ENCODE assay signal across 30 cellular contexts in genomic region chr5:38892363-38892762, GRCh38. TPM values are rescaled to one million over a fixed set of nuclear protein-coding genes. Genes with fewer than 3 reads are reported as not detected.
"Had no signal": no experiment of that assay in that cellular context is flagged by ENCODE, and none has a peak within 500 bp of the region (broad histone marks: within the 10 kb centered on the region; RNA-seq: fewer than 3 reads in every experiment).

No MANE protein-coding gene starts in this region.

- ATAC-seq: activated CD8-positive, alpha-beta T cell treated with anti-CD3 and anti-CD28 coated beads, Interleukin-2, amount 10 ng/mL, durations not matched to agents 7 days and 5 days; activated naive CD8-positive, alpha-beta T cell treated with anti-CD3 and anti-CD28 coated beads, Interleukin-2, amount 50 U/mL, for 24 hours; T-helper 17 cell; WTC11 had no signal

- H3K4me3 Mint-ChIP-seq: activated CD8-positive, alpha-beta T cell treated with anti-CD3 and anti-CD28 coated beads, Interleukin-2, amount 10 ng/mL, durations not matched to agents 7 days and 5 days; activated naive CD8-positive, alpha-beta T cell treated with anti-CD3 and anti-CD28 coated beads, Interleukin-2, amount 50 U/mL, for 24 hours; brain; T-helper 17 cell; WTC11 had no signal

- H3K4me1 Mint-ChIP-seq: activated naive CD8-positive, alpha-beta T cell treated with anti-CD3 and anti-CD28 coated beads, Interleukin-2, amount 50 U/mL, for 24 hours; brain; T-helper 17 cell had no signal

- H3K36me3 Mint-ChIP-seq: brain had no signal

- DNase-seq: activated CD4-positive, alpha-beta T cell treated with anti-CD3 and anti-CD28 coated beads for 48 hours; activated CD4-positive, alpha-beta T cell treated with anti-CD3 and anti-CD28 coated beads, Interleukin-2, amount 50 U/mL, for 4 hours; activated CD4-positive, CD25-positive, alpha-beta regulatory T cell treated with anti-CD3 and anti-CD28 coated beads, Interleukin-2, amount 50 U/mL, for 72 hours; activated CD8-positive, alpha-beta memory T cell treated with anti-CD3 and anti-CD28 coated beads, Interleukin-2, amount 50 U/mL, for 48 hours; activated CD8-positive, alpha-beta T cell treated with anti-CD3 and anti-CD28 coated beads, Interleukin-2, amount 10 ng/mL, durations not matched to agents 7 days and 5 days; activated effector memory CD4-positive, alpha-beta T cell treated with Interleukin-2 at 50 U/mL for 16 hours; activated naive CD4-positive, alpha-beta T cell; activated naive CD8-positive, alpha-beta T cell treated with anti-CD3 and anti-CD28 coated beads, Interleukin-2, amount 50 U/mL, for 24 hours; activated T-cell treated with anti-CD3 and anti-CD28 coated beads, Interleukin-2, amount 50 U/mL, for 1 hour; amniotic stem cell; MG63; MV-4-11; NCI-H1092 treated with DMSO at 0.1 percent for 48 hours; NCI-H1417 treated with DMSO at 0.1 percent for 48 hours; NCI-H1694; NCI-H2029; NCI-H2107; NCI-H2171 treated with DMSO at 0.1 percent for 48 hours; NCI-H345; NCI-H510A; NCI-H526 treated with DMSO at 0.1 percent for 48 hours; NCI-H82; SIG-M5; T-helper 17 cell; T-helper 9 cell had no signal

- H3K27ac Mint-ChIP-seq: activated CD8-positive, alpha-beta T cell treated with anti-CD3 and anti-CD28 coated beads, Interleukin-2, amount 10 ng/mL, durations not matched to agents 7 days and 5 days; activated naive CD4-positive, alpha-beta T cell treated with anti-CD3 and anti-CD28 coated beads, Interleukin-2, amount 50 U/mL, for 72 hours; activated naive CD8-positive, alpha-beta T cell treated with anti-CD3 and anti-CD28 coated beads, Interleukin-2, amount 50 U/mL, for 24 hours; brain; T-helper 17 cell; WTC11 had no signal

RNA-seq across cellular contexts. Expression of gene OSMR, which starts 46.6 kb away (rescaled TPM):
- total RNA-seq: cardiac muscle cell, OCI-LY7, T-helper 17 cell had no signal
